Comparison of ENCODE assay signal across 1 cellular context in genomic region chr20:46132705-46133120, GRCh38.
TF ChIP-seq lines count a peak whose summit lies in the region.

No MANE protein-coding gene starts in this region.

TF ChIP-seq in HepG2, 621 proteins besides CTCF, POLR2A, EP300 and RAD21 (continued from another document):
- TF ChIP-seq SP4 (CRISPR knock-in tag; IDR thresholded peaks at IDR 0.05), result peak; percentile 66; the same call in 1 of the 2 replicates
- no peak for TF ChIP-seq LBX2 (CRISPR knock-in tag; IDR thresholded peaks at IDR 0.05; ENCODE audit: borderline replicate concordance)
- TF ChIP-seq HHEX (CRISPR knock-in tag; IDR thresholded peaks at IDR 0.05), result no peak
- TF ChIP-seq ZXDC (CRISPR knock-in tag; IDR thresholded peaks at IDR 0.05), result no peak
- no peak for TF ChIP-seq ZNF839 (CRISPR knock-in tag; IDR thresholded peaks at IDR 0.05; ENCODE audit: borderline replicate concordance)
- no peak for TF ChIP-seq ZNF800 (CRISPR knock-in tag; IDR thresholded peaks at IDR 0.05)
- TF ChIP-seq ZNF572 (CRISPR knock-in tag; IDR thresholded peaks at IDR 0.05), result no peak
- no peak for TF ChIP-seq DMTF1 (CRISPR knock-in tag; IDR thresholded peaks at IDR 0.05)
- TF ChIP-seq ZNF563 (CRISPR knock-in tag; IDR thresholded peaks at IDR 0.05), result no peak
- no peak for TF ChIP-seq CERS6 (CRISPR knock-in tag; IDR thresholded peaks at IDR 0.05)
- TF ChIP-seq SMARCE1 (IDR thresholded peaks at IDR 0.05; ENCODE audit: borderline replicate concordance), result no peak
- no peak for TF ChIP-seq ZNF850 (CRISPR knock-in tag; conservative IDR thresholded peaks at IDR 0.05)
- TF ChIP-seq JUN (CRISPR knock-in tag; IDR thresholded peaks at IDR 0.05), result no peak
- no peak for TF ChIP-seq ZSCAN29 (CRISPR knock-in tag; conservative IDR thresholded peaks at IDR 0.05)
- no peak for TF ChIP-seq ZNF503 (CRISPR knock-in tag; IDR thresholded peaks at IDR 0.05)
- no peak for TF ChIP-seq ZNF326 (CRISPR knock-in tag; IDR thresholded peaks at IDR 0.05; ENCODE audit: borderline replicate concordance)
- no peak for TF ChIP-seq NAIF1 (CRISPR knock-in tag; IDR thresholded peaks at IDR 0.05; ENCODE audit: borderline replicate concordance)
- no peak for TF ChIP-seq ZNF747 (CRISPR knock-in tag; IDR thresholded peaks at IDR 0.05; ENCODE audit: borderline replicate concordance)
- TF ChIP-seq THRA (CRISPR knock-in tag; IDR thresholded peaks at IDR 0.05; ENCODE audit: borderline replicate concordance), result peak; percentile 48; the same call in 1 of the 2 replicates
- no peak for TF ChIP-seq ZMYM2 (CRISPR knock-in tag; IDR thresholded peaks at IDR 0.05)
- TF ChIP-seq SIN3B (IDR thresholded peaks at IDR 0.05; ENCODE audit: low read length), result no peak
- TF ChIP-seq ZIK1 (CRISPR knock-in tag; IDR thresholded peaks at IDR 0.05; ENCODE audit: borderline replicate concordance, low read depth), result no peak
- no peak for TF ChIP-seq ZNF235 (CRISPR knock-in tag; IDR thresholded peaks at IDR 0.05; ENCODE audit: borderline replicate concordance)
- TF ChIP-seq FOXK2 (IDR thresholded peaks at IDR 0.05), result no peak
- TF ChIP-seq MAFG (CRISPR knock-in tag; IDR thresholded peaks at IDR 0.05), result no peak
- no peak for TF ChIP-seq ZNF468 (CRISPR knock-in tag; IDR thresholded peaks at IDR 0.05)
- no peak for TF ChIP-seq KLF6 (CRISPR knock-in tag; IDR thresholded peaks at IDR 0.05)
- no peak for TF ChIP-seq FIP1L1 (IDR thresholded peaks at IDR 0.05; ENCODE audit: borderline replicate concordance, insufficient read depth, low read depth, low read length)
